ENCODE assay signal across 8 cellular contexts in the genomic region with DNA sequence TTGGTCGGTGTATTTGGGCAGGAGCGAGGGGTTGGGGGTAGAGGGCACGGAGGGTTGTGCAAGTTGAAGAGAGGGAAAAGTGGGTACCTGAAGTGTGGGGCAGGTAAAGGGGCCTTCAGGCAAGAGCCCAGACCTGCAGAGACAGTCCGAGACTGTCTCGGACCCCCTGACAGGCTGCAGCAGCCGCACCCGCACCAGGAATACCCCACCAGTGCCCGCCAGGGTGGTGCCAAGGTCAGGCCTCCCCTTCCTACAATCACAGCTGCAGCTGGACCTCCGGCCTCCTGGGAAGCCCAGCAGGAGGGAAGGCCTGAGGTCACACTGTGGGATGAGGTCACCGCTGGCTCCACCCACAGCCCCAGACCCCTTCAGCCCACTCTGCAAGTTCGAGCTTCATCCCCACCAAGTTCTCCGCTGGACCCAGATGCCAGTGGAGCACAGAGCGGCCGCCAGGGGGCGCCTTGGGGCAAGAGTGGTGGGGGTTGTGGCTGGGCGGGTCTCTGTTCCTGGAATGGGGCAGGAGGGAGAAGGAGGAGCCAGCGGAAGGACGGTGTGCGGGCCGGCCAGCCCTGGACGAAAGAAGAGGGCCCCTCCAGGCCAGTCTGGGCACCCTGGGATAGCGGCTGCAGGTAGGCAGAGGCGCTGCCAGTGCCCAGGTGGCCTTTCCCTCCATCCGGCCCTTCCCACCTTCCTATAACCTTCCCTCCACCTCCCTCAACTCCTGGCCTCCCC. TPM values are rescaled to one million over a fixed set of nuclear protein-coding genes. Genes with fewer than 3 reads are reported as not detected.
A peak's percentile ranks its signal among the peaks of the same experiment; 100 is the strongest.
DNase-seq lines count a peak whose midpoint lies in the region; ATAC-seq, FAIRE-seq and TF ChIP-seq lines count a peak whose summit lies in the region.

Gene HSD3B7, plus strand, starts transcription at position 539 of the 732 bp plus-strand sequence. CDS start 452 bp downstream, outside the sequence.

- H2BK20ac ChIP-seq in H1 (ENCODE audit: low read length) = no peak within 1 kb of the TSS

- WGBS in H1 (ENCODE audit: extremely low coverage in 1 of 2, insufficient coverage in 1 of 2, insufficient read length in 1 of 2, insufficient replicate concordance in 2 of 2, low coverage in 1 of 2, low lambda C conversion rate in 2 of 2, missing lambda C conversion rate in 1 of 2), 2 experiments = 54% methylated on average over 15 of the region's 24 CpGs; no CpG with 5 or more reads in 1 of the 2 experiments
- no CpG with 5 or more reads among the region's 24 CpGs for WGBS in mesendoderm (ENCODE audit: extremely low coverage, insufficient coverage, low lambda C conversion rate)

- H4K8ac ChIP-seq in H1 (ENCODE audit: extremely low read depth, insufficient read depth, low read length) (peak within 1 kb of the TSS; percentile 78; the same call in 1 of the 2 replicates), mesendoderm (ENCODE audit: low read depth, low read length) (no peak within 1 kb of the TSS)

- TF ChIP-seq CTCF in D721Med (IDR thresholded peaks at IDR 0.05; ENCODE audit: insufficient read depth, missing control alignments) (peak; percentile 83), H1 (IDR thresholded peaks at IDR 0.05; ENCODE audit: control extremely low read depth in 1 of 3, insufficient read depth in 1 of 3, low read depth in 1 of 3, low read length in 3 of 3) (peak; percentile 88 to 96 (median 94))

- H3K79me1 ChIP-seq in H1 (ENCODE audit: low read depth, low read length) = no peaks in the 10 kb centered on the region
- no peaks in the 10 kb centered on the region for H3K79me1 ChIP-seq in mesendoderm (ENCODE audit: low read length)

- FAIRE-seq in D721Med (lab: Jason Lieb, UNC) = no peak
- no peak for FAIRE-seq in H1 (lab: Jason Lieb, UNC)

- H3K23ac ChIP-seq in H1 (ENCODE audit: insufficient read length) = no peak within 1 kb of the TSS
- no peak within 1 kb of the TSS for H3K23ac ChIP-seq in mesendoderm (ENCODE audit: low read length)

- H2BK120ac ChIP-seq in H1 (replicated peaks; ENCODE audit: low read depth, low read length) (no peak within 1 kb of the TSS), mesendoderm (ENCODE audit: low read depth, low read length) (no peak within 1 kb of the TSS)

- no peak within 1 kb of the TSS for H3K14ac ChIP-seq in H1 (ENCODE audit: insufficient read length)

- peak; percentile 79 to 84 for TF ChIP-seq RAD21 in H1 (IDR thresholded peaks at IDR 0.05 in 1 of 2, conservative IDR thresholded peaks at IDR 0.05 in 1 of 2; ENCODE audit: low read depth in 2 of 2, low read length in 2 of 2)

- TF ChIP-seq EP300 in H1 (IDR thresholded peaks at IDR 0.05; ENCODE audit: borderline replicate concordance in 1 of 2, low read depth in 2 of 2, low read length in 2 of 2) = no peak

- H3K18ac ChIP-seq in H1 (ENCODE audit: extremely low read depth, low read length) (peak within 1 kb of the TSS; percentile 38), mesendoderm (ENCODE audit: low read length) (no peak within 1 kb of the TSS)

- CTCF ChIA-PET in H1 (lab: Charles Lee; ENCODE audit: partially characterized antibody) = interaction anchor here (0.6 to 5.5 kb wide), 47 partner anchors 9 to 1297 kb away, joined by 3 to 39 read pairs (median 5); partner anchors contain the start of genes KAT8, PRSS8, STX4 and ZNF646

- H3K27ac ChIP-seq in H1 (ENCODE audit: low read depth, low read length) (no peak within 1 kb of the TSS), mesendoderm (ENCODE audit: low read depth, low read length) (no peak within 1 kb of the TSS)

- H3K9me3 ChIP-seq in H1 (ENCODE audit: insufficient read depth in 2 of 2, low read depth in 1 of 2, low read length in 1 of 2) = no peaks in the 10 kb centered on the region

- H3K4me3 ChIP-seq in H1 (ENCODE audit: extremely low read depth in 1 of 4, insufficient read depth in 2 of 4, low read depth in 3 of 4, low read length in 4 of 4) (peak within 1 kb of the TSS in 3 of 4 experiments; percentile 20 to 50 (median 40); a peak in 5 of 8 replicates), mesendoderm (ENCODE audit: low read length) (no peak within 1 kb of the TSS)

- peak within 1 kb of the TSS; percentile 26 for H3K56ac ChIP-seq in H1 (replicated peaks; ENCODE audit: insufficient read length, low read depth, low read length)
- H3K56ac ChIP-seq in mesendoderm (ENCODE audit: low read length) = peak within 1 kb of the TSS; percentile 86

- H2BK5ac ChIP-seq in H1 (ENCODE audit: low read depth, low read length) (peak within 1 kb of the TSS; percentile 78; the same call in 1 of the 2 replicates), mesendoderm (ENCODE audit: low read length) (no peak within 1 kb of the TSS)

- H3K27me3 ChIP-seq in H1 (replicated peaks in 1 of 4; ENCODE audit: control insufficient read depth in 3 of 4, extremely low read depth in 1 of 4, insufficient read depth in 3 of 4, low read length in 3 of 4) (no peaks in the 10 kb centered on the region), mesendoderm (ENCODE audit: insufficient read depth, low read length, poor library complexity) (no peaks in the 10 kb centered on the region)

- H4K20me1 ChIP-seq in H1 (replicated peaks in 1 of 2; ENCODE audit: control insufficient read depth in 1 of 2, insufficient read depth in 2 of 2, low read length in 2 of 2) = peaks cover 0 to 14% of the 10 kb centered on the region in 2 experiments

- ATAC-seq in HG03045 (IDR thresholded peaks at IDR 0.05; ENCODE audit: unreplicated experiment) = peak; percentile 52
- no peak for ATAC-seq in HG03139 (IDR thresholded peaks at IDR 0.05; ENCODE audit: unreplicated experiment)

- no peak within 1 kb of the TSS; the same call in 1 of the 2 replicates for H2BK12ac ChIP-seq in H1 (ENCODE audit: low read depth, low read length)

- H3K4me1 ChIP-seq in H1 (replicated peaks in 1 of 4; ENCODE audit: control insufficient read depth in 3 of 4, insufficient read depth in 4 of 4, low read length in 3 of 4) (peaks cover 0 to 5% (median 2%) of the 10 kb centered on the region in 4 experiments; a peak in 4 of 7 replicates), mesendoderm (ENCODE audit: control insufficient read depth, low read depth, low read length) (peaks cover 2% of the 10 kb centered on the region)

- DNase-seq in D721Med (ENCODE audit: insufficient read length, low spot score) (peak; percentile 97), NCI-H82 treated with DMSO at 0.1 percent for 48 hours (lab: John Stamatoyannopoulos, UW; ENCODE audit: unreplicated experiment) (peak; percentile 43), H1 (ENCODE audit: low read depth in 1 of 2, low spot score in 2 of 2) (peak; percentile 74 to 100), mesendoderm (peak; percentile 91)
- peak; percentile 93 for DNase-seq in activated CD8-positive, alpha-beta memory T cell treated with anti-CD3 and anti-CD28 coated beads for 24 hours
- peak; percentile 55 for DNase-seq in stimulated activated CD8-positive, alpha-beta memory T cell treated with anti-CD3 and anti-CD28 coated beads, Interleukin-12 subunit alpha, Interleukin-12 subunit beta, amount 100 ng/mL, for 4 hours (ENCODE audit: low read depth)

- H3K4me2 ChIP-seq in H1 (ENCODE audit: insufficient read depth in 1 of 2, low read depth in 2 of 2, low read length in 2 of 2) (peak within 1 kb of the TSS; percentile 17 to 71; a peak in 3 of 4 replicates), mesendoderm (ENCODE audit: low read length) (peak within 1 kb of the TSS; percentile 48)

- no peak within 1 kb of the TSS for H2AK5ac ChIP-seq in H1 (ENCODE audit: low read depth, low read length)
- no peak within 1 kb of the TSS for H2AK5ac ChIP-seq in mesendoderm (ENCODE audit: low read length)

- H3K9ac ChIP-seq in H1 (replicated peaks in 1 of 4; ENCODE audit: extremely low read depth in 1 of 4, low read depth in 3 of 4, low read length in 3 of 4) (peak within 1 kb of the TSS in 2 of 4 experiments; percentile 10 to 20; a peak in 1 of 7 replicates), mesendoderm (ENCODE audit: low read length) (peak within 1 kb of the TSS; percentile 62)

- no peak within 1 kb of the TSS for H2AFZ ChIP-seq in H1 (ENCODE audit: low read length)

- no peak within 1 kb of the TSS for H4K5ac ChIP-seq in H1 (ENCODE audit: insufficient read length, low read depth, low read length)
- no peak within 1 kb of the TSS for H4K5ac ChIP-seq in mesendoderm (ENCODE audit: low read length)

- peak in 1 of 2 experiments; percentile 60; a peak in 2 of 3 replicates for TF ChIP-seq POLR2A in H1 (IDR thresholded peaks at IDR 0.05; ENCODE audit: control extremely low read depth in 1 of 2, low read depth in 2 of 2, low read length in 2 of 2)

- POLR2A ChIA-PET in H1 (lab: Charles Lee; ENCODE audit: partially characterized antibody) = interaction anchor here (0.6 to 5.9 kb wide), 35 partner anchors 8 to 458 kb away, joined by 3 to 45 read pairs (median 4); partner anchors contain the start of genes KAT8, STX4, VKORC1 and ZNF646

- H3K23me2 ChIP-seq in H1 (ENCODE audit: low read depth, low read length) = peaks cover 3% of the 10 kb centered on the region; the same call in 1 of the 2 replicates

- H3K79me2 ChIP-seq in H1 (ENCODE audit: control insufficient read depth in 1 of 2, insufficient read depth in 2 of 2, low read length in 2 of 2) = no peaks in the 10 kb centered on the region
- H3K79me2 ChIP-seq in mesendoderm (ENCODE audit: control insufficient read depth, insufficient read depth, low read length) = no peaks in the 10 kb centered on the region

- peak within 1 kb of the TSS; percentile 93; the same call in 1 of the 2 replicates for H2BK15ac ChIP-seq in H1 (ENCODE audit: low read length)
- H2BK15ac ChIP-seq in mesendoderm (replicated peaks; ENCODE audit: low read depth) = no peak within 1 kb of the TSS

- H4K91ac ChIP-seq in H1 (replicated peaks; ENCODE audit: insufficient read length, low read length) = no peak within 1 kb of the TSS

- peaks cover 8 to 23% (median 15%) of the 10 kb centered on the region in 4 experiments; a peak in 6 of 8 replicates for H3K36me3 ChIP-seq in H1 (ENCODE audit: control insufficient read depth in 2 of 4, insufficient read depth in 4 of 4, low read length in 3 of 4)
- peaks cover 5% of the 10 kb centered on the region for H3K36me3 ChIP-seq in mesendoderm (ENCODE audit: control insufficient read depth, insufficient read depth, low read length)

- H3K4ac ChIP-seq in H1 (replicated peaks; ENCODE audit: insufficient read length, low read depth, low read length) (no peak within 1 kb of the TSS), mesendoderm (ENCODE audit: low read depth, low read length) (no peak within 1 kb of the TSS)

TF ChIP-seq in H1, 55 proteins besides CTCF, POLR2A, EP300 and RAD21 (continues in another document):
- 0 out of 2 replicates have a peak, but pooled peaks have one; percentile 14 for TF ChIP-seq SP1 (IDR thresholded peaks at IDR 0.05; ENCODE audit: low read depth, low read length)

RNA-seq across cellular contexts. Expression of gene HSD3B7, which starts in this region (rescaled TPM):
- total RNA-seq in H1 (2021; fragmentation: NEBNext Ultra II Directional; extraction: Animal tissue kit (Norgen Biotek cat#: 25700)) = 2.9 and 3.1 TPM in 2 replicates
- polyA plus RNA-seq in H1 (2011; rRNA removed) = 6.6 and 9.8 TPM in 2 replicates
- polyA plus RNA-seq in H1 (2011; cell fraction: cytosol; rRNA removed) = 5.6 TPM
- 9.9 TPM for polyA plus RNA-seq in H1 (2011; cell fraction: nucleus; rRNA removed)
- polyA plus RNA-seq in H1 (2012, experiment 1 of 2) = 1.2 to 4.1 TPM (median 3.8 TPM) in 4 replicates
- 5.2 TPM for polyA plus RNA-seq in H1 (2012, experiment 2 of 2)
- polyA plus RNA-seq in H1 (2013, experiment 1 of 2) = 2.6 TPM
- polyA plus RNA-seq in H1 (2013, experiment 2 of 2) = 2.5 TPM
- 2.3 and 2.9 TPM in 2 replicates for polyA minus RNA-seq in H1 (2011; rRNA and poly(A)+ RNA removed)
- 1.7 TPM for polyA minus RNA-seq in H1 (2011; cell fraction: cytosol; rRNA and poly(A)+ RNA removed)
- polyA minus RNA-seq in H1 (2011; cell fraction: nucleus; rRNA and poly(A)+ RNA removed) = 2.2 TPM
- 1.8 TPM for polyA plus RNA-seq in mesendoderm (2013, experiment 1 of 2)
- 1.9 TPM for polyA plus RNA-seq in mesendoderm (2013, experiment 2 of 2)

Comparison
In these comparisons a context has a peak if more than half of its experiments do, and no peak if none do; other contexts are left out.
1. DNase-seq: peak in every context shown above with its lines; median percentile 97 in D721Med; 93 in activated CD8-positive, alpha-beta memory T cell treated with anti-CD3 and anti-CD28 coated beads for 24 hours; 91 in mesendoderm; 87 in H1; 55 in stimulated activated CD8-positive, alpha-beta memory T cell treated with anti-CD3 and anti-CD28 coated beads, Interleukin-12 subunit alpha, Interleukin-12 subunit beta, amount 100 ng/mL, for 4 hours; 43 in NCI-H82 treated with DMSO at 0.1 percent for 48 hours.